ENCODE assay signal across 9 cellular contexts in genomic region chr16:84228321-84228838, GRCh38. TPM values are rescaled to one million over a fixed set of nuclear protein-coding genes. Genes with fewer than 3 reads are reported as not detected.
DNase-seq lines count a peak whose midpoint lies in the region; TF ChIP-seq lines count a peak whose summit lies in the region.
"Had no signal": no experiment of that assay in that cellular context is flagged by ENCODE, and none has a peak within 500 bp of the region (broad histone marks: within the 10 kb centered on the region; RNA-seq: fewer than 3 reads in every experiment).

No MANE protein-coding gene starts in this region.

- H3K4me3 ChIP-seq in AG10803 (ENCODE audit: low read length) = no peak overlapping the region

- peak overlapping the region; percentile 4 for H3K27ac ChIP-seq in cingulate gyrus (ENCODE audit: low read depth, low read length)

- TF ChIP-seq CTCF in AG10803 (conservative IDR thresholded peaks at IDR 0.05; ENCODE audit: low read length) = no peak

- peak; percentile 83 for DNase-seq in AG10803 (ENCODE audit: low read depth)
- DNase-seq in LHCN-M2 (ENCODE audit: low read depth) = peak; percentile 97
- DNase-seq in medulla oblongata (ENCODE audit: extremely low spot score) = peak; percentile 40
- DNase-seq in NCI-H187 treated with DMSO at 0.1 percent for 48 hours (lab: John Stamatoyannopoulos, UW) = no peak
- no peak for DNase-seq in NCI-H2196 treated with DMSO at 0.1 percent for 48 hours (lab: John Stamatoyannopoulos, UW; ENCODE audit: unreplicated experiment)
- DNase-seq in NCI-H2107 (lab: John Stamatoyannopoulos, UW) = no peak
- no peak for DNase-seq in T-helper 9 cell

RNA-seq across cellular contexts. Expression of gene KCNG4, which starts 11.4 kb away (rescaled TPM):
- 0.06 TPM in 1 of 2 replicates, not detected in the other for total RNA-seq in LHCN-M2 (2014; rRNA removed)
- polyA plus RNA-seq in LHCN-M2 (2012) = not detected
- polyA plus RNA-seq: neural cell had no signal

RNA-seq across cellular contexts. Expression of gene ADAD2, which starts 37.4 kb away (rescaled TPM):
- not detected in 2 replicates for total RNA-seq in LHCN-M2 (2014; rRNA removed)
- polyA plus RNA-seq in LHCN-M2 (2012) = not detected
- polyA plus RNA-seq: neural cell had no signal

RNA-seq across cellular contexts. Expression of gene TAF1C, which starts 41.5 kb away (rescaled TPM):
- 26.1 and 30.1 TPM in 2 replicates for total RNA-seq in LHCN-M2 (2014; rRNA removed)
- 8.9 TPM for polyA plus RNA-seq in LHCN-M2 (2012)

Comparison
In these comparisons a context has a peak if more than half of its experiments do, and no peak if none do; other contexts are left out.
1. DNase-seq: peak in AG10803 (single experiment), LHCN-M2 (single experiment) and medulla oblongata (single experiment); none in NCI-H187 treated with DMSO at 0.1 percent for 48 hours (single experiment), NCI-H2196 treated with DMSO at 0.1 percent for 48 hours (single experiment), NCI-H2107 (single experiment) and T-helper 9 cell (single experiment).